Comparison of ENCODE assay signal across 8 cellular contexts in genomic region chr2:27381577-27382181, GRCh38. TPM values are rescaled to one million over a fixed set of nuclear protein-coding genes. Genes with fewer than 3 reads are reported as not detected.
DNase-seq lines count a peak whose midpoint lies in the region; ATAC-seq and TF ChIP-seq lines count a peak whose summit lies in the region.
"Had no signal": no experiment of that assay in that cellular context is flagged by ENCODE, and none has a peak within 500 bp of the region (broad histone marks: within the 10 kb centered on the region; RNA-seq: fewer than 3 reads in every experiment).

No MANE protein-coding gene starts in this region.

- in situ Hi-C loops in gastrocnemius medialis (cut with MboI; ENCODE audit: low sequenced_read_pairs in 4 of 4): no loop called here

- H3K4me1 ChIP-seq in breast epithelium: peaks cover 4 to 11% of the 10 kb centered on the region in 2 donors
- peaks cover 18 to 19% of the 10 kb centered on the region in 2 donors for H3K4me1 ChIP-seq in gastrocnemius medialis

- H3K36me3 ChIP-seq in breast epithelium (no peaks in the 10 kb centered on the region), gastrocnemius medialis (peaks cover 0 to 68% of the 10 kb centered on the region in 2 donors)

- H3K27me3 ChIP-seq in breast epithelium (no peaks in the 10 kb centered on the region), gastrocnemius medialis (no peaks in the 10 kb centered on the region)

- DNase-seq in LNCaP clone FGC (ENCODE audit: low read depth) (no peak), breast epithelium (ENCODE audit: low spot score in 2 of 2) (no peak), gastrocnemius medialis (no peak)
- DNase-seq: activated CD4-positive, alpha-beta T cell treated with anti-CD3 and anti-CD28 coated beads for 4 hours had no signal

- no peak for ATAC-seq in gastrocnemius medialis
- ATAC-seq in HG02870 (IDR thresholded peaks at IDR 0.05; ENCODE audit: unreplicated experiment): no peak
- no peak for ATAC-seq in GM21825 (IDR thresholded peaks at IDR 0.05; ENCODE audit: unreplicated experiment)
- ATAC-seq in GM21447 (IDR thresholded peaks at IDR 0.05; ENCODE audit: unreplicated experiment): no peak

- H3K4me3 ChIP-seq in LNCaP clone FGC (ENCODE audit: low read depth, low read length) (peak overlapping the region; percentile 67), breast epithelium (peak overlapping the region in 1 of 3 donors; percentile 75), gastrocnemius medialis (peak overlapping the region in 2 of 4 donors; percentile 59 to 66)

- H3K9me3 ChIP-seq in breast epithelium: no peaks in the 10 kb centered on the region
- H3K9me3 ChIP-seq in gastrocnemius medialis: no peaks in the 10 kb centered on the region

- peak overlapping the region; percentile 90 to 91 for H3K27ac ChIP-seq in breast epithelium
- peak overlapping the region; percentile 84 to 91 (median 88) for H3K27ac ChIP-seq in gastrocnemius medialis
- H3K27ac ChIP-seq: KMS-11 had no signal

- no peak for TF ChIP-seq CTCF in LNCaP clone FGC (IDR thresholded peaks at IDR 0.05; ENCODE audit: control insufficient read depth, extremely low read depth, insufficient read depth)
- TF ChIP-seq CTCF in breast epithelium (IDR thresholded peaks at IDR 0.05): no peak
- no peak for TF ChIP-seq CTCF in gastrocnemius medialis (IDR thresholded peaks at IDR 0.05 in 4 of 5, conservative IDR thresholded peaks at IDR 0.05 in 1 of 5)

- intact Hi-C loops in breast epithelium (cut with DNase I; ENCODE audit: low total_unique reads) (no loop called here), gastrocnemius medialis (cut with DNase I; ENCODE audit: low total_unique reads) (loop anchor here (2.0 kb wide), 3 partner anchors 27 to 59 kb away; partner anchors contain the start of genes MPV17, NRBP1 and PPM1G)

- TF ChIP-seq POLR2A in breast epithelium (IDR thresholded peaks at IDR 0.05) (no peak), gastrocnemius medialis (IDR thresholded peaks at IDR 0.05) (no peak)

RNA-seq across cellular contexts. Expression of gene ZNF513, which starts 1.1 kb away (rescaled TPM):
- total RNA-seq in breast epithelium (10 to 100 TPM in 2 of 3 donors, 1 to 10 TPM in 1; 5.9 to 22.5 (median 15.7) TPM), gastrocnemius medialis (1 to 10 TPM; 2.0 to 7.6 (median 4.5) TPM)

RNA-seq across cellular contexts. Expression of gene SNX17, which starts 11.3 kb away (rescaled TPM):
- 100 to 1,000 TPM; 109 to 121 (median 116) TPM for total RNA-seq in breast epithelium
- total RNA-seq in gastrocnemius medialis: 10 to 100 TPM; 47.2 to 91.5 (median 56.3) TPM

RNA-seq across cellular contexts. Expression of gene EIF2B4, which starts 11.5 kb away (rescaled TPM):
- total RNA-seq in breast epithelium: 10 to 100 TPM; 38.1 to 48.9 (median 47.9) TPM
- total RNA-seq in gastrocnemius medialis: 10 to 100 TPM; 50.5 to 57.9 (median 53.8) TPM

RNA-seq across cellular contexts. Expression of gene GTF3C2, which starts 25.1 kb away (rescaled TPM):
- 10 to 100 TPM; 32.6 to 63.5 (median 55.7) TPM for total RNA-seq in breast epithelium
- total RNA-seq in gastrocnemius medialis: 10 to 100 TPM; 25.3 to 45.6 (median 40.5) TPM

RNA-seq across cellular contexts. Expression of gene PPM1G, which starts 27.7 kb away (rescaled TPM):
- total RNA-seq in breast epithelium (10 to 100 TPM; 46.2 to 59.0 (median 54.4) TPM), gastrocnemius medialis (100 to 1,000 TPM in 1 of 4 donors, 10 to 100 TPM in 3; 47.2 to 111 (median 92.2) TPM)
